Comparison of ENCODE assay signal across 1 cellular context in genomic region chr3:185049710-185050109, GRCh38.
TF ChIP-seq lines count a peak whose summit lies in the region.

No MANE protein-coding gene starts in this region.

TF ChIP-seq in H1, 55 proteins besides CTCF, POLR2A, EP300 and RAD21:
- TF ChIP-seq BACH1 (IDR thresholded peaks at IDR 0.05; ENCODE audit: low read length) = no peak
- no peak for TF ChIP-seq NRF1 (IDR thresholded peaks at IDR 0.05; ENCODE audit: low read depth, low read length)
- TF ChIP-seq POU5F1 (IDR thresholded peaks at IDR 0.05; ENCODE audit: low read depth, low read length) = no peak
- TF ChIP-seq TEAD4 (IDR thresholded peaks at IDR 0.05; ENCODE audit: low read depth, low read length) = no peak
